ENCODE assay signal across 8 cellular contexts in the genomic region with DNA sequence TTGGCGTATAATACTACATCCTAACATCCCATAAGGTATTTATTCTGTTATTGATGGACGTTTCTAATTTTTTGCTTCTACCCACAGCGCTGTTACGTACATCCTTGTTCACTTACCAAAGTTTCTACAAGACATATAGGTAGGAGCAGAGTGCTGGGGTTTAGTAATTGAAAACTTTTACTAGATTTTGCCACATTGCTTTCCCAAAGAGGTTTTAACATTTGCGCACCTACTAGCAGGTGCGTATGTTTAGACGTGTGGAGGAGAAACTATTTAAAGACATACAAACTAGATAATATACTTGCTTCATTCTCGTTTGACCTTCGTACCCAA. TPM values are rescaled to one million over a fixed set of nuclear protein-coding genes. Genes with fewer than 3 reads are reported as not detected.
DNase-seq lines count a peak whose midpoint lies in the region; ATAC-seq and TF ChIP-seq lines count a peak whose summit lies in the region.

No MANE protein-coding gene starts in this region.

- POLR2A ChIA-PET in HCT116 (lab: Charles Lee) = interaction anchor here (0.8 to 1.1 kb wide), 3 partner anchors 8 to 56 kb away, joined by 3 to 10 read pairs (median 4); no protein-coding TSS in a partner anchor

- BruUV-seq in HCT116 (replicated peaks; lab: Mats Ljungman, UMichigan) = TSS peak; percentile 87

- H3K9ac ChIP-seq in HCT116 (ENCODE audit: low read length) = peak overlapping the region; percentile 99

- peak overlapping the region; percentile 96 to 98 (median 96) for H3K4me3 Mint-ChIP-seq in CD4-positive, CD25-positive, alpha-beta regulatory T cell
- peak overlapping the region; percentile 98 for H3K4me3 Mint-ChIP-seq in activated T-helper 2 cell treated with anti-CD3 and anti-CD28 coated beads, Interferon-gamma antibody, Interleukin-2, Interleukin-4, amounts not matched to agents 10 μg/mL and 5 μg/mL and 100 μg/mL, durations not matched to agents 14 hours and 24 hours and 36 hours (ENCODE audit: low read depth)
- peak overlapping the region; percentile 95 for H3K4me3 Mint-ChIP-seq in type B pancreatic cell

- CTCF ChIA-PET in HCT116 (lab: Charles Lee) = no interaction called here

- no peak for TF ChIP-seq RAD21 in HCT116 (IDR thresholded peaks at IDR 0.05; ENCODE audit: low read depth)

- no peaks in the 10 kb centered on the region for H3K27me3 Mint-ChIP-seq in CD4-positive, CD25-positive, alpha-beta regulatory T cell
- no peaks in the 10 kb centered on the region for H3K27me3 Mint-ChIP-seq in activated T-helper 2 cell treated with anti-CD3 and anti-CD28 coated beads, Interferon-gamma antibody, Interleukin-2, Interleukin-4, amounts not matched to agents 10 μg/mL and 5 μg/mL and 100 μg/mL, durations not matched to agents 14 hours and 24 hours and 36 hours (ENCODE audit: low read depth)
- no peaks in the 10 kb centered on the region for H3K27me3 Mint-ChIP-seq in type B pancreatic cell

- no peaks in the 10 kb centered on the region for H3K9me2 ChIP-seq in HCT116 (ENCODE audit: insufficient read depth)

- H4K20me1 ChIP-seq in HCT116 (ENCODE audit: insufficient read depth) = peaks cover 5% of the 10 kb centered on the region; the same call in 1 of the 2 replicates

- H3K4me3 ChIP-seq in CD4-positive, CD25-positive, alpha-beta regulatory T cell (ENCODE audit: low read depth, low read length) = peak overlapping the region; percentile 99
- H3K4me3 ChIP-seq in HCT116 (replicated peaks in 1 of 2; ENCODE audit: low read depth in 1 of 2, low read length in 2 of 2) = peak overlapping the region; percentile 86 to 96
- peak overlapping the region; percentile 92 to 94 for H3K4me3 ChIP-seq in left lung

- H3K27me3 ChIP-seq in CD4-positive, CD25-positive, alpha-beta regulatory T cell (ENCODE audit: control insufficient read depth, insufficient read depth, low read length) = no peaks in the 10 kb centered on the region
- H3K27me3 ChIP-seq in HCT116 (ENCODE audit: insufficient read depth, low read length) (no peaks in the 10 kb centered on the region), left lung (no peaks in the 10 kb centered on the region)

- RAD21 ChIA-PET in HCT116 (lab: Charles Lee; ENCODE audit: low non-redundant PET in 1 of 2, low total read pairs in 2 of 2, uncharacterized antibody in 2 of 2, unreplicated experiment in 2 of 2) = no interaction called here

- intact Hi-C loops in HCT116 (cut with micrococcal nuclease) = loop anchor here (2.0 to 5.0 kb wide), 3 partner anchors 72 to 208 kb away; partner anchors contain the start of gene USP12
- intact Hi-C loops in activated T-helper 2 cell treated with anti-CD3 and anti-CD28 coated beads, Interferon-gamma antibody, Interleukin-2, Interleukin-4, amounts not matched to agents 10 μg/mL and 5 μg/mL and 100 μg/mL, durations not matched to agents 14 hours and 24 hours and 36 hours (cut with micrococcal nuclease) = loop anchor here (1.0 to 10.0 kb wide), 6 partner anchors 48 to 372 kb away; partner anchors contain the start of genes LNX2 and POLR1D
- intact Hi-C loops in left lung (cut with DNase I) = no loop called here

- ATAC-seq in CD4-positive, CD25-positive, alpha-beta regulatory T cell (ENCODE audit: low read depth in 2 of 2) = peak; percentile 2 to 8
- ATAC-seq in HCT116 = no peak
- ATAC-seq in left lung = no peak

- H3K4me1 Mint-ChIP-seq in CD4-positive, CD25-positive, alpha-beta regulatory T cell = peaks cover 29 to 63% (median 45%) of the 10 kb centered on the region in 4 donors
- peaks cover 34% of the 10 kb centered on the region for H3K4me1 Mint-ChIP-seq in activated T-helper 2 cell treated with anti-CD3 and anti-CD28 coated beads, Interferon-gamma antibody, Interleukin-2, Interleukin-4, amounts not matched to agents 10 μg/mL and 5 μg/mL and 100 μg/mL, durations not matched to agents 14 hours and 24 hours and 36 hours (ENCODE audit: low read depth)
- peaks cover 15% of the 10 kb centered on the region for H3K4me1 Mint-ChIP-seq in type B pancreatic cell (ENCODE audit: unreplicated experiment)

- peaks cover 73% of the 10 kb centered on the region for H3K79me2 ChIP-seq in HCT116 (ENCODE audit: insufficient read depth, low read length)

- peaks cover 18% of the 10 kb centered on the region for H3K36me3 Mint-ChIP-seq in CD4-positive, CD25-positive, alpha-beta regulatory T cell
- H3K36me3 Mint-ChIP-seq in activated T-helper 2 cell treated with anti-CD3 and anti-CD28 coated beads, Interferon-gamma antibody, Interleukin-2, Interleukin-4, amounts not matched to agents 10 μg/mL and 5 μg/mL and 100 μg/mL, durations not matched to agents 14 hours and 24 hours and 36 hours (ENCODE audit: low read depth) = peaks cover 54% of the 10 kb centered on the region
- H3K36me3 Mint-ChIP-seq in type B pancreatic cell = peaks cover 26% of the 10 kb centered on the region

- peak overlapping the region; percentile 99 to 100 (median 100) for H3K27ac Mint-ChIP-seq in CD4-positive, CD25-positive, alpha-beta regulatory T cell
- H3K27ac Mint-ChIP-seq in activated T-helper 2 cell treated with anti-CD3 and anti-CD28 coated beads, Interferon-gamma antibody, Interleukin-2, Interleukin-4, amounts not matched to agents 10 μg/mL and 5 μg/mL and 100 μg/mL, durations not matched to agents 14 hours and 24 hours and 36 hours = peak overlapping the region; percentile 99
- H3K27ac Mint-ChIP-seq in type B pancreatic cell = peak overlapping the region; percentile 100

- peaks cover 33% of the 10 kb centered on the region for H3K4me1 ChIP-seq in CD4-positive, CD25-positive, alpha-beta regulatory T cell (ENCODE audit: control insufficient read depth, insufficient read depth, low read length, poor library complexity, severe bottlenecking)
- H3K4me1 ChIP-seq in HCT116 (ENCODE audit: control insufficient read depth in 1 of 2, insufficient read depth in 2 of 2, low read length in 2 of 2) (peaks cover 13 to 22% of the 10 kb centered on the region in 2 experiments; a peak in 3 of 4 replicates), left lung (peaks cover 16 to 47% of the 10 kb centered on the region in 2 donors)

- DNase-seq in CD4-positive, CD25-positive, alpha-beta regulatory T cell = no peak
- DNase-seq in HCT116 (ENCODE audit: low read depth, low spot score) = no peak
- no peak for DNase-seq in activated T-helper 2 cell treated with anti-CD3 and anti-CD28 coated beads, Interferon-gamma antibody, Interleukin-2, Interleukin-4, amounts not matched to agents 10 μg/mL and 5 μg/mL and 100 μg/mL, durations not matched to agents 14 hours and 24 hours and 36 hours (ENCODE audit: low spot score)
- DNase-seq in left lung = no peak
- DNase-seq in type B pancreatic cell (ENCODE audit: extremely low spot score, unreplicated experiment) = no peak
- no peak for DNase-seq in erythroblast (lab: John Stamatoyannopoulos, UW)
- no peak for DNase-seq in cerebellum (ENCODE audit: low spot score)
- no peak for DNase-seq in AG20443 (ENCODE audit: low spot score)

- H3K9me3 Mint-ChIP-seq in CD4-positive, CD25-positive, alpha-beta regulatory T cell = no peaks in the 10 kb centered on the region
- no peaks in the 10 kb centered on the region for H3K9me3 Mint-ChIP-seq in activated T-helper 2 cell treated with anti-CD3 and anti-CD28 coated beads, Interferon-gamma antibody, Interleukin-2, Interleukin-4, amounts not matched to agents 10 μg/mL and 5 μg/mL and 100 μg/mL, durations not matched to agents 14 hours and 24 hours and 36 hours
- H3K9me3 Mint-ChIP-seq in type B pancreatic cell = no peaks in the 10 kb centered on the region

- H3K36me3 ChIP-seq in CD4-positive, CD25-positive, alpha-beta regulatory T cell (ENCODE audit: control insufficient read depth, insufficient read depth, low read length) = peaks cover 16% of the 10 kb centered on the region
- peaks cover 20 to 37% of the 10 kb centered on the region in 2 experiments for H3K36me3 ChIP-seq in HCT116 (ENCODE audit: control insufficient read depth in 1 of 2, insufficient read depth in 2 of 2, low read length in 2 of 2)
- peaks cover 0 to 24% of the 10 kb centered on the region in 2 donors for H3K36me3 ChIP-seq in left lung

- H3K9me3 ChIP-seq in CD4-positive, CD25-positive, alpha-beta regulatory T cell (ENCODE audit: control insufficient read depth in 2 of 2, low read length in 2 of 2) = no peaks in the 10 kb centered on the region
- H3K9me3 ChIP-seq in HCT116 (ENCODE audit: control insufficient read depth in 1 of 2, insufficient read depth in 1 of 2, low read depth in 1 of 2, low read length in 2 of 2) = no peaks in the 10 kb centered on the region
- H3K9me3 ChIP-seq in left lung = no peaks in the 10 kb centered on the region

- TF ChIP-seq POLR2A in HCT116 (IDR thresholded peaks at IDR 0.05; ENCODE audit: borderline replicate concordance, extremely low read depth, insufficient read depth, insufficient read length) (no peak), erythroblast (IDR thresholded peaks at IDR 0.05; ENCODE audit: low read length) (no peak)

- H2AFZ ChIP-seq in HCT116 (ENCODE audit: low read depth, low read length, poor library complexity, severe bottlenecking) = no peak overlapping the region

- peak overlapping the region; percentile 93 for H3K4me2 ChIP-seq in HCT116 (ENCODE audit: low read length)

- H3K27ac ChIP-seq in CD4-positive, CD25-positive, alpha-beta regulatory T cell (ENCODE audit: insufficient read depth, low read length, poor library complexity, severe bottlenecking) = peak overlapping the region; percentile 97
- H3K27ac ChIP-seq in HCT116 (ENCODE audit: low read depth, low read length) (peak overlapping the region; percentile 96), left lung (peak overlapping the region; percentile 97 to 98)

- TF ChIP-seq CTCF in HCT116 (IDR thresholded peaks at IDR 0.05 in 2 of 3, conservative IDR thresholded peaks at IDR 0.05 in 1 of 3; ENCODE audit: borderline replicate concordance in 1 of 3, insufficient read depth in 1 of 3, low read depth in 2 of 3, low read length in 2 of 3) (no peak), left lung (IDR thresholded peaks at IDR 0.05) (no peak), type B pancreatic cell (conservative IDR thresholded peaks at IDR 0.05) (no peak)

RNA-seq across cellular contexts. Expression of gene RPL21, which starts 0.6 kb away (rescaled TPM):
- total RNA-seq in CD4-positive, CD25-positive, alpha-beta regulatory T cell = 1,575 TPM
- 1,000 to 10,000 TPM; 4,189 to 7,317 (median 5,908) TPM for polyA plus RNA-seq in CD4-positive, CD25-positive, alpha-beta regulatory T cell
- total RNA-seq in HCT116 (2021; ENCODE audit: unreplicated experiment) = 915 TPM
- polyA plus RNA-seq in HCT116 (2012) = 810 and 999 TPM in 2 replicates
- total RNA-seq in activated T-helper 2 cell treated with anti-CD3 and anti-CD28 coated beads, Interferon-gamma antibody, Interleukin-2, Interleukin-4, amounts not matched to agents 10 μg/mL and 5 μg/mL and 100 μg/mL, durations not matched to agents 14 hours and 24 hours and 36 hours = 1,112 and 1,127 TPM in 2 replicates
- 100 to 1,000 TPM; 737 to 814 TPM for total RNA-seq in left lung
- 949 and 1,036 TPM in 2 replicates for total RNA-seq in type B pancreatic cell (ENCODE audit: low replicate concordance)
- total RNA-seq in cerebellum = 498 TPM

RNA-seq across cellular contexts. Expression of gene RASL11A, which starts 19.8 kb away (rescaled TPM):
- 2.9 TPM for total RNA-seq in CD4-positive, CD25-positive, alpha-beta regulatory T cell
- polyA plus RNA-seq in CD4-positive, CD25-positive, alpha-beta regulatory T cell = under 1 TPM in 3 of 4 donors, not detected in 1; 0.25 to 0.84 (median 0.26) TPM
- total RNA-seq in HCT116 (2021; ENCODE audit: unreplicated experiment) (5.0 TPM), left lung (10 to 100 TPM; 12.2 to 12.6 TPM), type B pancreatic cell (ENCODE audit: low replicate concordance) (15.9 and 19.0 TPM in 2 replicates), cerebellum (4.0 TPM)
- polyA plus RNA-seq in HCT116 (2012) = 4.2 and 5.3 TPM in 2 replicates
- total RNA-seq in activated T-helper 2 cell treated with anti-CD3 and anti-CD28 coated beads, Interferon-gamma antibody, Interleukin-2, Interleukin-4, amounts not matched to agents 10 μg/mL and 5 μg/mL and 100 μg/mL, durations not matched to agents 14 hours and 24 hours and 36 hours = 1.3 and 1.7 TPM in 2 replicates

Comparison
In these comparisons a context has a peak if more than half of its experiments do, and no peak if none do; other contexts are left out.
1. ATAC-seq: peak in CD4-positive, CD25-positive, alpha-beta regulatory T cell (2 of 2); none in HCT116 (single experiment) and left lung (single experiment).
2. intact Hi-C loops: an anchor here in HCT116 (2.0 to 5.0 kb wide) and activated T-helper 2 cell treated with anti-CD3 and anti-CD28 coated beads, Interferon-gamma antibody, Interleukin-2, Interleukin-4, amounts not matched to agents 10 μg/mL and 5 μg/mL and 100 μg/mL, durations not matched to agents 14 hours and 24 hours and 36 hours (1.0 to 10.0 kb wide); none called in left lung.
3. Peak in every context shown above with its lines, with median percentiles within 50 percentile points of each other: H3K27ac ChIP-seq, H3K4me3 ChIP-seq, H3K27ac Mint-ChIP-seq and H3K4me3 Mint-ChIP-seq.